ENCODE assay signal across 9 cellular contexts in genomic region chr13:41352935-41353801, GRCh38. TPM values are rescaled to one million over a fixed set of nuclear protein-coding genes. Genes with fewer than 3 reads are reported as not detected.
DNase-seq lines count a peak whose midpoint lies in the region; ATAC-seq, FAIRE-seq and TF ChIP-seq lines count a peak whose summit lies in the region.
"Had no signal": no experiment of that assay in that cellular context is flagged by ENCODE, and none has a peak within 500 bp of the region (broad histone marks: within the 10 kb centered on the region; RNA-seq: fewer than 3 reads in every experiment).

No MANE protein-coding gene starts in this region.

- H3K27ac ChIP-seq in A549 = no peak overlapping the region
- H3K27ac ChIP-seq in mesendoderm (ENCODE audit: low read depth, low read length) = no peak overlapping the region
- no peak overlapping the region for H3K27ac ChIP-seq in tibial nerve

- TF ChIP-seq EP300 in A549 (IDR thresholded peaks at IDR 0.05) (no peak), tibial nerve (IDR thresholded peaks at IDR 0.05) (no peak)

- no peak overlapping the region for H4K8ac ChIP-seq in mesendoderm (ENCODE audit: low read depth, low read length)

- H3K4me2 ChIP-seq in A549 (no peak overlapping the region), mesendoderm (ENCODE audit: low read length) (no peak overlapping the region)

- H3K23ac ChIP-seq in mesendoderm (ENCODE audit: low read length) = no peak overlapping the region

- H4K5ac ChIP-seq in mesendoderm (ENCODE audit: low read length) = no peak overlapping the region

- no peak overlapping the region for H2AK5ac ChIP-seq in mesendoderm (ENCODE audit: low read length)

- no peaks in the 10 kb centered on the region for H3K27me3 ChIP-seq in GM06990 (replicated peaks; ENCODE audit: control insufficient read depth, insufficient read depth, low read length)
- no peaks in the 10 kb centered on the region for H3K27me3 ChIP-seq in mesendoderm (ENCODE audit: insufficient read depth, low read length, poor library complexity)
- H3K27me3 ChIP-seq in tibial nerve = no peaks in the 10 kb centered on the region

- CTCF ChIA-PET in A549 (lab: Yijun Ruan, JAX) = no interaction called here

- H3K4me1 ChIP-seq in A549 (0 out of 3 replicates have a peak, but pooled peaks cover 4% of the 10 kb centered on the region), mesendoderm (ENCODE audit: control insufficient read depth, low read depth, low read length) (no peaks in the 10 kb centered on the region), tibial nerve (peaks cover 0 to 7% (median 0%) of the 10 kb centered on the region in 4 donors)

- no peak overlapping the region for H3K4ac ChIP-seq in mesendoderm (ENCODE audit: low read depth, low read length)

- H3K4me3 ChIP-seq in A549 (no peak overlapping the region), GM06990 (replicated peaks; ENCODE audit: low read depth, low read length) (no peak overlapping the region), WI38 (ENCODE audit: low read depth, low read length) (no peak overlapping the region), mesendoderm (ENCODE audit: low read length) (no peak overlapping the region), tibial nerve (no peak overlapping the region)
- H3K4me3 ChIP-seq: skin epidermis had no signal

- H3K79me1 ChIP-seq in mesendoderm (ENCODE audit: low read length) = no peaks in the 10 kb centered on the region

- peak; percentile 20 to 35 for DNase-seq in A549 (ENCODE audit: low read depth in 1 of 2, low spot score in 1 of 2)
- DNase-seq in GM06990 (ENCODE audit: extremely low read depth, insufficient read length) = peak; percentile 25
- peak; percentile 80 for DNase-seq in NAMALWA (ENCODE audit: low spot score)
- peak; percentile 50 for DNase-seq in dedifferentiated amniotic fluid mesenchymal stem cell (ENCODE audit: extremely low spot score)
- DNase-seq in mesendoderm = peak; percentile 79
- DNase-seq in tibial nerve (ENCODE audit: low spot score in 2 of 2) = peak in 1 of 2 donors; percentile 41

- ATAC-seq in A549 = no peak
- ATAC-seq in HG03442 (IDR thresholded peaks at IDR 0.05; ENCODE audit: unreplicated experiment) = no peak

- FAIRE-seq in A549 (lab: Jason Lieb, UNC) = no peak

- no peak overlapping the region for H3K56ac ChIP-seq in mesendoderm (ENCODE audit: low read length)

- no peak overlapping the region for H2BK5ac ChIP-seq in mesendoderm (ENCODE audit: low read length)

- H3K36me3 ChIP-seq in GM06990 (ENCODE audit: control insufficient read depth, insufficient read depth, low read length) (peaks cover 1% of the 10 kb centered on the region), mesendoderm (ENCODE audit: control insufficient read depth, insufficient read depth, low read length) (no peaks in the 10 kb centered on the region), tibial nerve (peaks cover 0 to 31% (median 0%) of the 10 kb centered on the region in 3 donors)

- TF ChIP-seq CTCF in A549 (IDR thresholded peaks at IDR 0.05) (peak; percentile 64), GM06990 (IDR thresholded peaks at IDR 0.05; ENCODE audit: insufficient read depth, low read length, poor library complexity, severe bottlenecking) (peak; percentile 73), WI38 (IDR thresholded peaks at IDR 0.05; ENCODE audit: low read depth, low read length) (peak; percentile 55; the same call in 1 of the 2 replicates), tibial nerve (IDR thresholded peaks at IDR 0.05) (peak; percentile 63 to 87 (median 77))

- no peaks in the 10 kb centered on the region for H3K79me2 ChIP-seq in mesendoderm (ENCODE audit: control insufficient read depth, insufficient read depth, low read length)

- 56% methylated on average over 14 of the region's 14 CpGs for WGBS in A549 (ENCODE audit: missing lambda C conversion rate)
- WGBS in mesendoderm (ENCODE audit: extremely low coverage, insufficient coverage, low lambda C conversion rate) = no CpG with 5 or more reads among the region's 14 CpGs
- 53 to 54% methylated on average over 14 of the region's 14 CpGs for WGBS in tibial nerve, 2 donors

- H3K18ac ChIP-seq in mesendoderm (ENCODE audit: low read length) = no peak overlapping the region

- POLR2A ChIA-PET in A549 (lab: Yijun Ruan, JAX) = no interaction called here

- no peak overlapping the region for H2BK120ac ChIP-seq in mesendoderm (ENCODE audit: low read depth, low read length)

- TF ChIP-seq POLR2A in A549 (IDR thresholded peaks at IDR 0.05; ENCODE audit: low read length) (no peak), tibial nerve (IDR thresholded peaks at IDR 0.05) (no peak)

- peak in 1 of 2 experiments; percentile 39; a peak in 2 of 5 replicates for TF ChIP-seq RAD21 in A549 (conservative IDR thresholded peaks at IDR 0.05 in 1 of 2, IDR thresholded peaks at IDR 0.05 in 1 of 2)

- H3K9me3 ChIP-seq in A549 (no peaks in the 10 kb centered on the region), tibial nerve (no peaks in the 10 kb centered on the region)

- H3K9ac ChIP-seq in mesendoderm (ENCODE audit: low read length) = no peak overlapping the region

- H2BK15ac ChIP-seq in mesendoderm (replicated peaks; ENCODE audit: low read depth) = no peak overlapping the region

TF ChIP-seq in A549, 52 proteins besides CTCF, POLR2A, EP300 and RAD21:
- TF ChIP-seq REST (IDR thresholded peaks at IDR 0.05) (no peak), SMC3 (IDR thresholded peaks at IDR 0.05) (peak; percentile 11; the same call in 2 of the 3 replicates), CHD4 (IDR thresholded peaks at IDR 0.05; ENCODE audit: borderline replicate concordance) (no peak), JUN (IDR thresholded peaks at IDR 0.05) (no peak), HEYL (CRISPR knock-in tag; IDR thresholded peaks at IDR 0.05) (no peak), NR3C1 (IDR thresholded peaks at IDR 0.05) (no peak), CHD2 (IDR thresholded peaks at IDR 0.05; ENCODE audit: low read length, partially characterized antibody) (no peak)
TF ChIP-seq in A549: peak in this region for 1.

RNA-seq across cellular contexts. Expression of gene NAA16, which starts 42.1 kb away (rescaled TPM):
- polyA plus RNA-seq in A549 (2011; rRNA removed) = 16.7 and 18.8 TPM in 2 replicates
- polyA plus RNA-seq in A549 (2012; cell fraction: cytosol; rRNA removed) = 4.6 TPM in 2 replicates
- 7.2 and 12.3 TPM in 2 replicates for polyA plus RNA-seq in A549 (2012; cell fraction: nucleus; rRNA removed)
- 10.4 to 10.5 TPM (median 10.5 TPM) in 3 replicates for polyA plus RNA-seq in A549 (2017; fragmentation: RNase III; extraction: RNeasy Plus Mini Kit Qiagen cat#74134 plus additional on column Dnase treatment)
- 5.3 and 10.2 TPM in 2 replicates for polyA minus RNA-seq in A549 (2011; rRNA and poly(A)+ RNA removed)
- polyA plus RNA-seq in mesendoderm (2013, experiment 1 of 2) = 26.1 TPM
- 27.6 TPM for polyA plus RNA-seq in mesendoderm (2013, experiment 2 of 2)
- 10 to 100 TPM; 28.7 to 45.3 (median 37.6) TPM for total RNA-seq in tibial nerve
